ENCODE assay signal across 8 cellular contexts in the genomic region with DNA sequence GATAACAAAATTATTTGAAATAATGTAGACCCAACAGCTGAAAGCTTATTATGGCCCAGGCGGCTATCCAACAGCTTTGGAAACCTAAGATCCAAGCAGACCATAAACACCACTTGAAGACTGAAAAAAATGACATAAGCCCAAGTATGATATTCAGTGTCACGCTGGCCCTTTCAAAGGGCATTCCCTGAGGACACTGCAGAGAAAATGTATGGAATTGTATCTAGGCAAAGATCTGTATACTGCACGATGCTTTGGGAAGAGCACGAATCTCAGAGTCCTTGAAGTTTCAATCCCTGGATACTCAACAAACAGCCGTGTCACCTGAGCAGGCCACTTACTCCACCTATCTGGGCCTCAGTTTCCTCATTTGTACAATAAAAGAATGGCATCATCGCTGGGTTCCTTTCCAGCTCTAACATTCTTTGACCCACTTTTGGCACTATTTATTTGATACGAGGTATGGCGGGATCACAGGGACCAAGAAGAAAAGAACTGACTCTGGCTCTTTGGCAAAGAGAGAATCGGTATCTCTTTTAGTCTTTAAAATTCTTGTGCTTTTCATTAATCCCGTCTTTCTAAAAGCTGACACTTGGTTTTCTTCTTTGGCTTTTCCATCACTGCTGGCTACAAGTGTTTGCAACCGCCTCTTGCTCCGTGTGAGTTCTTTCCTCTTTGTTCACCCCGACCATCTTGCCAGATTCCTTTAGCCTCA. TPM values are rescaled to one million over a fixed set of nuclear protein-coding genes. Genes with fewer than 3 reads are reported as not detected.
DNase-seq lines count a peak whose midpoint lies in the region; ATAC-seq lines count a peak whose summit lies in the region.
"Had no signal": no experiment of that assay in that cellular context is flagged by ENCODE, and none has a peak within 500 bp of the region (broad histone marks: within the 10 kb centered on the region; RNA-seq: fewer than 3 reads in every experiment).

No MANE protein-coding gene starts in this region.

- H3K9me3 ChIP-seq in HUES6 (ENCODE audit: control insufficient read depth, insufficient read depth, low read depth, low read length) (no peaks in the 10 kb centered on the region), iPS-15b (ENCODE audit: control insufficient read depth, insufficient read depth, low read length) (no peaks in the 10 kb centered on the region)

- no peak for DNase-seq in activated T-helper 1 cell treated with anti-CD3 and anti-CD28 coated beads, Interleukin-12 subunit alpha, Interleukin-12 subunit beta, Interleukin-2, Interleukin-4 antibody, amounts not matched to agents 30 ng/mL and 10 ng/mL and 1 ng/mL, durations not matched to agents 14 hours and 24 hours and 36 hours (ENCODE audit: low spot score)
- no peak for DNase-seq in stimulated activated naive CD8-positive, alpha-beta T cell treated with anti-CD3 and anti-CD28 coated beads, Interleukin-15, amount 100 ng/mL, for 72 hours
- DNase-seq: NCI-H187 had no signal

- no peaks in the 10 kb centered on the region for H3K36me3 ChIP-seq in HUES6 (ENCODE audit: control insufficient read depth, insufficient read depth, low read length)
- no peaks in the 10 kb centered on the region for H3K36me3 ChIP-seq in iPS-15b (ENCODE audit: control insufficient read depth, insufficient read depth, low read length)

- peak overlapping the region; percentile 93 for H3K27ac Mint-ChIP-seq in activated T-helper 1 cell treated with anti-CD3 and anti-CD28 coated beads, Interleukin-12 subunit alpha, Interleukin-12 subunit beta, Interleukin-2, Interleukin-4 antibody, amounts not matched to agents 30 ng/mL and 10 ng/mL and 1 ng/mL, durations not matched to agents 14 hours and 24 hours and 36 hours
- H3K27ac Mint-ChIP-seq in stimulated activated naive CD8-positive, alpha-beta T cell treated with anti-CD3 and anti-CD28 coated beads, Interleukin-15, amount 100 ng/mL, for 72 hours = peak overlapping the region; percentile 95 to 97

- no peaks in the 10 kb centered on the region for H3K9me3 Mint-ChIP-seq in activated T-helper 1 cell treated with anti-CD3 and anti-CD28 coated beads, Interleukin-12 subunit alpha, Interleukin-12 subunit beta, Interleukin-2, Interleukin-4 antibody, amounts not matched to agents 30 ng/mL and 10 ng/mL and 1 ng/mL, durations not matched to agents 14 hours and 24 hours and 36 hours
- no peaks in the 10 kb centered on the region for H3K9me3 Mint-ChIP-seq in stimulated activated naive CD8-positive, alpha-beta T cell treated with anti-CD3 and anti-CD28 coated beads, Interleukin-15, amount 100 ng/mL, for 72 hours

- H3K4me3 ChIP-seq in HUES6 (ENCODE audit: low read depth, low read length) (peak overlapping the region; percentile 81), iPS-15b (ENCODE audit: low read depth, low read length) (peak overlapping the region; percentile 68)

- peak overlapping the region; percentile 15; the same call in 1 of the 2 replicates for H3K27ac ChIP-seq in HUES6 (ENCODE audit: low read depth, low read length)

- H3K9ac ChIP-seq in HUES6 (ENCODE audit: low read length) (peak overlapping the region; percentile 80), iPS-15b (ENCODE audit: low read depth, low read length) (peak overlapping the region; percentile 70)

- H3K27me3 ChIP-seq in HUES6 (ENCODE audit: control insufficient read depth, insufficient read depth, low read length) (no peaks in the 10 kb centered on the region), iPS-15b (ENCODE audit: control insufficient read depth, insufficient read depth, low read length) (no peaks in the 10 kb centered on the region)

- H3K4me1 ChIP-seq in HUES6 (ENCODE audit: control insufficient read depth, insufficient read depth, low read length) = peaks cover 47% of the 10 kb centered on the region
- peaks cover 31% of the 10 kb centered on the region for H3K4me1 ChIP-seq in iPS-15b (ENCODE audit: control insufficient read depth, insufficient read depth, low read length)

- H3K36me3 Mint-ChIP-seq in activated T-helper 1 cell treated with anti-CD3 and anti-CD28 coated beads, Interleukin-12 subunit alpha, Interleukin-12 subunit beta, Interleukin-2, Interleukin-4 antibody, amounts not matched to agents 30 ng/mL and 10 ng/mL and 1 ng/mL, durations not matched to agents 14 hours and 24 hours and 36 hours (ENCODE audit: low read depth) = peaks cover 42% of the 10 kb centered on the region

- peaks cover 61% of the 10 kb centered on the region for H3K4me1 Mint-ChIP-seq in activated T-helper 1 cell treated with anti-CD3 and anti-CD28 coated beads, Interleukin-12 subunit alpha, Interleukin-12 subunit beta, Interleukin-2, Interleukin-4 antibody, amounts not matched to agents 30 ng/mL and 10 ng/mL and 1 ng/mL, durations not matched to agents 14 hours and 24 hours and 36 hours (ENCODE audit: low read depth)
- peaks cover 69% of the 10 kb centered on the region for H3K4me1 Mint-ChIP-seq in stimulated activated naive CD8-positive, alpha-beta T cell treated with anti-CD3 and anti-CD28 coated beads, Interleukin-15, amount 100 ng/mL, for 72 hours

- peak overlapping the region; percentile 97 for H3K4me3 Mint-ChIP-seq in activated T-helper 1 cell treated with anti-CD3 and anti-CD28 coated beads, Interleukin-12 subunit alpha, Interleukin-12 subunit beta, Interleukin-2, Interleukin-4 antibody, amounts not matched to agents 30 ng/mL and 10 ng/mL and 1 ng/mL, durations not matched to agents 14 hours and 24 hours and 36 hours
- H3K4me3 Mint-ChIP-seq in stimulated activated naive CD8-positive, alpha-beta T cell treated with anti-CD3 and anti-CD28 coated beads, Interleukin-15, amount 100 ng/mL, for 72 hours = peak overlapping the region; percentile 86 to 99

- intact Hi-C loops in activated T-helper 1 cell treated with anti-CD3 and anti-CD28 coated beads, Interleukin-12 subunit alpha, Interleukin-12 subunit beta, Interleukin-2, Interleukin-4 antibody, amounts not matched to agents 30 ng/mL and 10 ng/mL and 1 ng/mL, durations not matched to agents 14 hours and 24 hours and 36 hours (cut with micrococcal nuclease) = loop anchor here (1.0 kb wide), 1 partner anchor 14 kb away; no protein-coding TSS in a partner anchor

- H3K27me3 Mint-ChIP-seq in activated T-helper 1 cell treated with anti-CD3 and anti-CD28 coated beads, Interleukin-12 subunit alpha, Interleukin-12 subunit beta, Interleukin-2, Interleukin-4 antibody, amounts not matched to agents 30 ng/mL and 10 ng/mL and 1 ng/mL, durations not matched to agents 14 hours and 24 hours and 36 hours (ENCODE audit: insufficient read depth) = no peaks in the 10 kb centered on the region
- no peaks in the 10 kb centered on the region for H3K27me3 Mint-ChIP-seq in stimulated activated naive CD8-positive, alpha-beta T cell treated with anti-CD3 and anti-CD28 coated beads, Interleukin-15, amount 100 ng/mL, for 72 hours

- ATAC-seq in stimulated activated naive CD8-positive, alpha-beta T cell treated with anti-CD3 and anti-CD28 coated beads, Interleukin-15, amount 100 ng/mL, for 72 hours = no peak
- ATAC-seq in GM19023 (IDR thresholded peaks at IDR 0.05; ENCODE audit: unreplicated experiment) (no peak), GM18511 (IDR thresholded peaks at IDR 0.05; ENCODE audit: unreplicated experiment) (no peak), GM21515 (IDR thresholded peaks at IDR 0.05; ENCODE audit: unreplicated experiment) (no peak)

RNA-seq across cellular contexts. Expression of gene STAT5B, which starts 1.2 kb away (rescaled TPM):
- 191 and 199 TPM in 2 replicates for total RNA-seq in activated T-helper 1 cell treated with anti-CD3 and anti-CD28 coated beads, Interleukin-12 subunit alpha, Interleukin-12 subunit beta, Interleukin-2, Interleukin-4 antibody, amounts not matched to agents 30 ng/mL and 10 ng/mL and 1 ng/mL, durations not matched to agents 14 hours and 24 hours and 36 hours

RNA-seq across cellular contexts. Expression of gene STAT5A, which starts 13.3 kb away (rescaled TPM):
- total RNA-seq in activated T-helper 1 cell treated with anti-CD3 and anti-CD28 coated beads, Interleukin-12 subunit alpha, Interleukin-12 subunit beta, Interleukin-2, Interleukin-4 antibody, amounts not matched to agents 30 ng/mL and 10 ng/mL and 1 ng/mL, durations not matched to agents 14 hours and 24 hours and 36 hours = 375 and 381 TPM in 2 replicates
